ENCODE assay signal across 1 cellular context in the genomic region with DNA sequence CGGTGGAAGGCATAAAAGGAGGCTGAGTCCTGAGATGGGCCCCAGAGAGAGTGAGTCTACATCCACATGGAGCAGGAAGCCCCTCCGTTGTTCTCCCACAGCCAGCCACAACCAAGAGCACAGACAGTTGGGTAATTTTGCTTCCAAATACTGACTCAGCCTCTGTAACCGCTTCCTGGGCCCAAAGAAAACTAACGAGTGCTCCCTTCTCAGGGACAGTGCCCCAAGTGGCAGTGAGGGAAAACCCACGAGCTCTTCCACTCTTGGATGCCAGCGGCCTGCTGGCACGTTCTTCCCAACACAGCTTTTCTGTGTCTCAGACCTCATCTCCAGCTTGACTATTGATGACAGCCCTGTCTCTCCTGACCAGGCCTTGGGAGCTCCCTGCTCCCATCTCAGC.
TF ChIP-seq lines count a peak whose summit lies in the region.

No MANE protein-coding gene starts in this region.

TF ChIP-seq in HCT116, 20 proteins besides CTCF, POLR2A, EP300 and RAD21 (continued from another document):
- TF ChIP-seq, protein P1, sequence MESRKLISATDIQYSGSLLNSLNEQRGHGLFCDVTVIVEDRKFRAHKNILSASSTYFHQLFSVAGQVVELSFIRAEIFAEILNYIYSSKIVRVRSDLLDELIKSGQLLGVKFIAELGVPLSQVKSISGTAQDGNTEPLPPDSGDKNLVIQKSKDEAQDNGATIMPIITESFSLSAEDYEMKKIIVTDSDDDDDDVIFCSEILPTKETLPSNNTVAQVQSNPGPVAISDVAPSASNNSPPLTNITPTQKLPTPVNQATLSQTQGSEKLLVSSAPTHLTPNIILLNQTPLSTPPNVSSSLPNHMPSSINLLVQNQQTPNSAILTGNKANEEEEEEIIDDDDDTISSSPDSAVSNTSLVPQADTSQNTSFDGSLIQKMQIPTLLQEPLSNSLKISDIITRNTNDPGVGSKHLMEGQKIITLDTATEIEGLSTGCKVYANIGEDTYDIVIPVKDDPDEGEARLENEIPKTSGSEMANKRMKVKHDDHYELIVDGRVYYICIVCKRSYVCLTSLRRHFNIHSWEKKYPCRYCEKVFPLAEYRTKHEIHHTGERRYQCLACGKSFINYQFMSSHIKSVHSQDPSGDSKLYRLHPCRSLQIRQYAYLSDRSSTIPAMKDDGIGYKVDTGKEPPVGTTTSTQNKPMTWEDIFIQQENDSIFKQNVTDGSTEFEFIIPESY (IDR thresholded peaks at IDR 0.05; ENCODE audit: extremely low read depth, insufficient replicate concordance, low read length): no peak
- no peak for TF ChIP-seq EZH2phosphoT487 (IDR thresholded peaks at IDR 0.05; ENCODE audit: borderline replicate concordance)
- TF ChIP-seq ZNF274 (IDR thresholded peaks at IDR 0.05; ENCODE audit: low read depth, low read length): no peak
- no peak for TF ChIP-seq EGR1 (IDR thresholded peaks at IDR 0.05; ENCODE audit: low read depth)
- no peak for TF ChIP-seq ELF1 (IDR thresholded peaks at IDR 0.05; ENCODE audit: borderline replicate concordance, low read depth)
- no peak for TF ChIP-seq FOSL1 (IDR thresholded peaks at IDR 0.05; ENCODE audit: low read depth)
- TF ChIP-seq TCF7L2 (IDR thresholded peaks at IDR 0.05; ENCODE audit: borderline replicate concordance, extremely low read depth, insufficient read depth, insufficient read length): no peak
- TF ChIP-seq, protein P2, sequence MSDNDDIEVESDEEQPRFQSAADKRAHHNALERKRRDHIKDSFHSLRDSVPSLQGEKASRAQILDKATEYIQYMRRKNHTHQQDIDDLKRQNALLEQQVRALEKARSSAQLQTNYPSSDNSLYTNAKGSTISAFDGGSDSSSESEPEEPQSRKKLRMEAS (IDR thresholded peaks at IDR 0.05): no peak
- no peak for TF ChIP-seq YY1 (IDR thresholded peaks at IDR 0.05; ENCODE audit: extremely low read depth, insufficient replicate concordance, low read depth, low read length)
- no peak for TF ChIP-seq EZH2 (IDR thresholded peaks at IDR 0.05)
- TF ChIP-seq JUND (IDR thresholded peaks at IDR 0.05): no peak
- no peak for TF ChIP-seq POLR2AphosphoS5 (IDR thresholded peaks at IDR 0.05; ENCODE audit: low read depth, low read length)
- TF ChIP-seq, protein P3, sequence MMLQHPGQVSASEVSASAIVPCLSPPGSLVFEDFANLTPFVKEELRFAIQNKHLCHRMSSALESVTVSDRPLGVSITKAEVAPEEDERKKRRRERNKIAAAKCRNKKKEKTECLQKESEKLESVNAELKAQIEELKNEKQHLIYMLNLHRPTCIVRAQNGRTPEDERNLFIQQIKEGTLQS (IDR thresholded peaks at IDR 0.05): no peak
- TF ChIP-seq SIN3A (IDR thresholded peaks at IDR 0.05; ENCODE audit: low read depth): no peak
- no peak for TF ChIP-seq ZFX (IDR thresholded peaks at IDR 0.05)
TF ChIP-seq in HCT116: peak in this region for 0.
